In the genomic region with DNA sequence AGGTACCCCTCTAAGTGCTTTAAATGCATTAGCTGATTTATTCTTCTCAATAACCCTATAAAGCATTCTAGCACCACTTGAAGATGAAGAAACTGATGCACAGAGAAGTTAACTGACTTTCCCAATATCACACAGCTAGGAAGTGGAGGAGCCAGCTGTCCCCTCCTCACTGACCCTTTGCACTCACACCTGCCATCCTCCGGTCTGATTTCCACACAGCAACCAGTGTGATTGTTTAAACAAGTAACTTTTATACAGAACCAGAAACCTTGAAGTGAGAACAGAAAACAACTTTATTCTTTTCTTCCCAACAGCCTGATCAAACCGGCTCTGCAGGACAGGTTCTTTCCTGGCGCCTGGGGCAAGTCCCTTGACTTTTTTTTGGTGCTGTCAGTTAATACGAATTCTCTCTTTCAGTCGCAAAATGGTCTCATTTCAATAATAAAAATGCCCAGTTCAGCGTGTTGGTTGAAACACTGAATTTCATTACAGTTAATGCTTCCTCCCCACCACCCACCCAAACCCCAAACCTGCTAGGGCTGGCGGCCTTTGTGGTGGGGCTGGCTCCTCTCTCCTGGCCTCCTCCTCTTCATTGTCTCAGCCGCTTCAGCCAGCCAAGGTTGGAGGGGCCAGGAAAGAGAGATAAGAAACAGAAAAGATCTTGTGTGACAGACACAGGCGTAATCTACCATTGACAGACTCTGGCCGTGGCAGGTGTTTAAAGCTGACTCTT, we compare ENCODE assay signal across 8 cellular contexts. TPM values are rescaled to one million over a fixed set of nuclear protein-coding genes. Genes with fewer than 3 reads are reported as not detected.
DNase-seq lines count a peak whose midpoint lies in the region; ATAC-seq, FAIRE-seq and TF ChIP-seq lines count a peak whose summit lies in the region.

No MANE protein-coding gene starts in this region.

- TF ChIP-seq CTCF in LNCAP (IDR thresholded peaks at IDR 0.05) = peak; percentile 21; the same call in 1 of the 2 replicates
- TF ChIP-seq CTCF in left lung (IDR thresholded peaks at IDR 0.05) = no peak
- no peak for TF ChIP-seq CTCF in kidney (IDR thresholded peaks at IDR 0.05; ENCODE audit: borderline replicate concordance, extremely low read depth, insufficient read depth)

- no peaks in the 10 kb centered on the region for H3K9me3 ChIP-seq in left lung
- no peaks in the 10 kb centered on the region for H3K9me3 ChIP-seq in kidney (ENCODE audit: control insufficient read depth in 1 of 2, low read length in 2 of 2)

- no peak overlapping the region for H3K27ac ChIP-seq in left lung
- no peak overlapping the region for H3K27ac ChIP-seq in kidney (ENCODE audit: low read depth in 2 of 2, low read length in 2 of 2)

- no peak overlapping the region for H3K9ac ChIP-seq in kidney (ENCODE audit: low read length in 2 of 2)

- intact Hi-C loops in left lung (cut with DNase I) = no loop called here
- intact Hi-C loops in kidney (cut with DNase I) = no loop called here

- H3K4me3 ChIP-seq in left lung (no peak overlapping the region), kidney (ENCODE audit: low read length in 2 of 2) (no peak overlapping the region)

- DNase-seq in left lung (no peak), DMS 273 (lab: John Stamatoyannopoulos, UW; ENCODE audit: unreplicated experiment) (no peak), SKM-1 (lab: John Stamatoyannopoulos, UW; ENCODE audit: unreplicated experiment) (no peak), NCI-H1436 treated with DMSO at 0.1 percent for 48 hours (lab: John Stamatoyannopoulos, UW) (no peak), kidney (no peak)

- no peaks in the 10 kb centered on the region for H3K27me3 ChIP-seq in left lung

- ATAC-seq in GM18502 (IDR thresholded peaks at IDR 0.05; ENCODE audit: poor library complexity, unreplicated experiment) = peak; percentile 56
- ATAC-seq in GM21717 (IDR thresholded peaks at IDR 0.05; ENCODE audit: unreplicated experiment) = peak; percentile 81
- peak; percentile 94 for ATAC-seq in left lung

- H3K36me3 ChIP-seq in left lung (no peaks in the 10 kb centered on the region), kidney (ENCODE audit: control insufficient read depth in 1 of 2, insufficient read depth in 2 of 2, low read length in 2 of 2) (no peaks in the 10 kb centered on the region)

- FAIRE-seq in kidney (lab: Jason Lieb, UNC) = no peak

- H3K4me1 ChIP-seq in left lung = no peaks in the 10 kb centered on the region
- H3K4me1 ChIP-seq in kidney (ENCODE audit: control insufficient read depth in 1 of 2, insufficient read depth in 1 of 2, low read depth in 1 of 2, low read length in 2 of 2) = no peaks in the 10 kb centered on the region

RNA-seq across cellular contexts. Expression of gene EEIG2, which starts 26.4 kb away (rescaled TPM):
- total RNA-seq in left lung = 10 to 100 TPM; 16.4 to 16.6 TPM
- 8.3 TPM for total RNA-seq in kidney
- polyA plus RNA-seq in kidney (ENCODE audit: insufficient read depth, low read depth, low replicate concordance) = 1.7 TPM
